In the genomic region with DNA sequence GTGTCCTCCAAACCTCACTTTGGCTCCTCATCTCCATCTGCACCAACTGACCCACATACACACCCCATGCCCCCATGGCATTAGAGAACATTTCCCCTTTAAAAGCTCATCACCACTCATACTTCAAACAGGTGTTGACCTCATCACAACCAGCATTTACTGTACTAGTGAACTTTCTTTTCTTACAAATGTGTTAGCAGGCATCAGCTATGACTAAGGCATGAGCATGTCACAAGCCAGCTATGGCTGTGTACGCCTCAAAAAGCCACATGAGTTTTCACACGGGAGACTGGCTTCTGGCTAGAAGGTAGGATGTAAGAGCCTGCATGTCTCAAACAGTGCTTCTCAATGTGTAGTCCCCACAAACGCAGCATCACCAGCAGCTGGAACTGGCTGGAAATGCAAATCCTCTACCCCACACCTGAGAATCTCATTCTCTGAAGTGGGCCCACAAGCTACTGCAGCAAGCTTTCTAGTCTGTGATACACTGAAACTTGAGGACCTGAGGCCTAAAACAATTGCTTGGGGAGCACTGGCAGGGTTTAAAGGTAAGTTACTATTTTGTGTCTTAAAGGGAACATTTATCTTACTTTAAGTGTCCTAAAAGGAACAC, we compare ENCODE assay signal across 16 cellular contexts.
"Had no signal": no experiment of that assay in that cellular context is flagged by ENCODE, and none has a peak within 500 bp of the region (broad histone marks: within the 10 kb centered on the region; RNA-seq: fewer than 3 reads in every experiment).

No MANE protein-coding gene starts in this region.

- DNase-seq: activated CD8-positive, alpha-beta memory T cell treated with anti-CD3 and anti-CD28 coated beads, Interleukin-2, amount 50 U/mL, for 4 hours; activated naive CD4-positive, alpha-beta T cell treated with anti-CD3 and anti-CD28 coated beads for 36 hours; adrenal gland; caudate nucleus; effector memory CD4-positive, alpha-beta T cell; mesendoderm; psoas muscle; right lobe of liver; spleen; T-helper 17 cell; testis; upper lobe of right lung had no signal

- H3K4me1 Mint-ChIP-seq: T-helper 17 cell had no signal

- H3K4me3 ChIP-seq: adrenal gland, coronary artery, hepatocyte, psoas muscle, right lobe of liver, spleen, testis, upper lobe of right lung had no signal

- H3K27ac Mint-ChIP-seq: activated naive CD4-positive, alpha-beta T cell treated with anti-CD3 and anti-CD28 coated beads for 36 hours; stimulated activated naive CD8-positive, alpha-beta T cell treated with anti-CD3 and anti-CD28 coated beads, Interleukin-15, Interleukin-2, amounts not matched to agents 100 ng/mL and 50 ng/mL, for 24 hours; T-helper 17 cell had no signal

- H3K27me3 ChIP-seq: adrenal gland, hepatocyte, right lobe of liver, spleen, testis, upper lobe of right lung had no signal

- H3K27me3 Mint-ChIP-seq: stimulated activated naive CD8-positive, alpha-beta T cell treated with anti-CD3 and anti-CD28 coated beads, Interleukin-15, Interleukin-2, amounts not matched to agents 100 ng/mL and 50 ng/mL, for 24 hours; T-helper 17 cell had no signal

- H3K4me3 Mint-ChIP-seq: activated naive CD4-positive, alpha-beta T cell treated with anti-CD3 and anti-CD28 coated beads for 36 hours; stimulated activated naive CD8-positive, alpha-beta T cell treated with anti-CD3 and anti-CD28 coated beads, Interleukin-15, Interleukin-2, amounts not matched to agents 100 ng/mL and 50 ng/mL, for 24 hours; T-helper 17 cell had no signal

- H3K9me3 Mint-ChIP-seq: activated naive CD4-positive, alpha-beta T cell treated with anti-CD3 and anti-CD28 coated beads for 36 hours; stimulated activated naive CD8-positive, alpha-beta T cell treated with anti-CD3 and anti-CD28 coated beads, Interleukin-15, Interleukin-2, amounts not matched to agents 100 ng/mL and 50 ng/mL, for 24 hours had no signal

- H3K4me1 ChIP-seq: adrenal gland, psoas muscle, right lobe of liver, spleen, testis, upper lobe of right lung had no signal

- H3K9me3 ChIP-seq: adrenal gland, psoas muscle, right lobe of liver, spleen, testis, upper lobe of right lung had no signal

- ATAC-seq: psoas muscle, right lobe of liver, T-helper 17 cell, upper lobe of right lung had no signal

- H3K27ac ChIP-seq: adrenal gland, coronary artery, epithelial cell of prostate, hepatocyte, psoas muscle, right lobe of liver, spleen, testis, upper lobe of right lung had no signal
